Comparison of ENCODE assay signal across 1 cellular context in genomic region chr17:50184611-50185398, GRCh38.
TF ChIP-seq lines count a peak whose summit lies in the region.

No MANE protein-coding gene starts in this region.

TF ChIP-seq in IMR-90, 13 proteins besides CTCF, POLR2A, EP300 and RAD21 (continued from another document):
- TF ChIP-seq USF2 (IDR thresholded peaks at IDR 0.05; ENCODE audit: low read depth, low read length), result no peak
